Comparison of ENCODE assay signal across 8 cellular contexts in genomic region chr4:139560396-139561084, GRCh38. TPM values are rescaled to one million over a fixed set of nuclear protein-coding genes. Genes with fewer than 3 reads are reported as not detected.
DNase-seq lines count a peak whose midpoint lies in the region; ATAC-seq and TF ChIP-seq lines count a peak whose summit lies in the region.

No MANE protein-coding gene starts in this region.

- no peak for TF ChIP-seq CTCF in Loucy (conservative IDR thresholded peaks at IDR 0.05; ENCODE audit: low read length)
- no peak for TF ChIP-seq CTCF in nephron progenitor cell (IDR thresholded peaks at IDR 0.05)

- H3K4me1 Mint-ChIP-seq in activated naive CD8-positive, alpha-beta T cell treated with anti-CD3 and anti-CD28 coated beads, Interleukin-2, amount 10 ng/mL, durations not matched to agents 7 days and 5 days, result peaks cover 30% of the 10 kb centered on the region
- peaks cover 52% of the 10 kb centered on the region for H3K4me1 Mint-ChIP-seq in nephron progenitor cell

- H3K9ac ChIP-seq in Loucy (ENCODE audit: low read depth, low read length, poor library complexity, severe bottlenecking), result no peak overlapping the region

- DNase-seq in ELF-1 (ENCODE audit: low read depth, low spot score) (peak; percentile 30), nephron progenitor cell (peak; percentile 40), inferior parietal cortex (ENCODE audit: extremely low spot score) (no peak)
- no peak for DNase-seq in activated naive CD8-positive, alpha-beta T cell treated with anti-CD3 and anti-CD28 coated beads, Interleukin-2, amount 10 ng/mL, durations not matched to agents 7 days and 5 days
- DNase-seq in activated effector memory CD4-positive, alpha-beta T cell treated with anti-CD3 and anti-CD28 coated beads, Interleukin-2, amount 50 U/mL, for 16 hours, result no peak

- H3K4me3 Mint-ChIP-seq in activated naive CD8-positive, alpha-beta T cell treated with anti-CD3 and anti-CD28 coated beads, Interleukin-2, amount 10 ng/mL, durations not matched to agents 7 days and 5 days, result peak overlapping the region; percentile 54
- no peak overlapping the region for H3K4me3 Mint-ChIP-seq in nephron progenitor cell

- no peaks in the 10 kb centered on the region for H3K9me3 Mint-ChIP-seq in activated naive CD8-positive, alpha-beta T cell treated with anti-CD3 and anti-CD28 coated beads, Interleukin-2, amount 10 ng/mL, durations not matched to agents 7 days and 5 days
- H3K9me3 Mint-ChIP-seq in nephron progenitor cell, result peaks cover 6% of the 10 kb centered on the region

- ATAC-seq in activated naive CD8-positive, alpha-beta T cell treated with anti-CD3 and anti-CD28 coated beads, Interleukin-2, amount 10 ng/mL, durations not matched to agents 7 days and 5 days (ENCODE audit: low read depth), result peak; percentile 28
- ATAC-seq in GM21723 (IDR thresholded peaks at IDR 0.05; ENCODE audit: unreplicated experiment) (no peak), HG02763 (IDR thresholded peaks at IDR 0.05; ENCODE audit: unreplicated experiment) (no peak)

- H3F3A ChIP-seq in Loucy (ENCODE audit: low read depth), result peaks cover 11% of the 10 kb centered on the region

- H3K9me3 ChIP-seq in Loucy (ENCODE audit: insufficient read depth, low read depth, low read length), result no peaks in the 10 kb centered on the region

- no peaks in the 10 kb centered on the region for H3K27me3 ChIP-seq in Loucy (ENCODE audit: insufficient read depth, low read length, poor library complexity, severe bottlenecking)

- no peaks in the 10 kb centered on the region for H3K9me2 ChIP-seq in Loucy (replicated peaks; ENCODE audit: low read depth, low read length)

- H3K27ac Mint-ChIP-seq in activated naive CD8-positive, alpha-beta T cell treated with anti-CD3 and anti-CD28 coated beads, Interleukin-2, amount 10 ng/mL, durations not matched to agents 7 days and 5 days, result peak overlapping the region; percentile 79
- no peak overlapping the region for H3K27ac Mint-ChIP-seq in nephron progenitor cell

- H3K4me2 ChIP-seq in Loucy (ENCODE audit: low read depth, low read length, poor library complexity, severe bottlenecking), result peak overlapping the region; percentile 38

- H3K36me3 Mint-ChIP-seq in activated naive CD8-positive, alpha-beta T cell treated with anti-CD3 and anti-CD28 coated beads, Interleukin-2, amount 10 ng/mL, durations not matched to agents 7 days and 5 days, result no peaks in the 10 kb centered on the region
- H3K36me3 Mint-ChIP-seq in nephron progenitor cell (ENCODE audit: low read depth), result no peaks in the 10 kb centered on the region

- no peaks in the 10 kb centered on the region for H3K79me2 ChIP-seq in Loucy (ENCODE audit: insufficient read depth, low read length)

- no peaks in the 10 kb centered on the region for H4K20me1 ChIP-seq in Loucy (ENCODE audit: insufficient read depth, low read length, poor library complexity, severe bottlenecking)

- H3K4me3 ChIP-seq in Loucy (ENCODE audit: low read length, poor library complexity, severe bottlenecking), result peak overlapping the region; percentile 3

- POLR2A ChIA-PET in activated naive CD8-positive, alpha-beta T cell treated with anti-CD3 and anti-CD28 coated beads, Interleukin-2, amount 10 ng/mL, durations not matched to agents 7 days and 5 days (lab: Charles Lee), result no interaction called here

- H3K27me3 Mint-ChIP-seq in activated naive CD8-positive, alpha-beta T cell treated with anti-CD3 and anti-CD28 coated beads, Interleukin-2, amount 10 ng/mL, durations not matched to agents 7 days and 5 days, result peaks cover 2% of the 10 kb centered on the region
- peaks cover 25% of the 10 kb centered on the region for H3K27me3 Mint-ChIP-seq in nephron progenitor cell (ENCODE audit: low read depth, poor library complexity)

- peaks cover 44% of the 10 kb centered on the region for H3K4me1 ChIP-seq in Loucy (ENCODE audit: insufficient read depth, low read length, poor library complexity, severe bottlenecking)

- no peaks in the 10 kb centered on the region for H3K36me3 ChIP-seq in Loucy (ENCODE audit: insufficient read depth, low read length)

- H2AFZ ChIP-seq in Loucy (ENCODE audit: low read length), result peak overlapping the region; percentile 64

RNA-seq across cellular contexts. Expression of gene SETD7, which starts 4.5 kb away (rescaled TPM):
- 10 to 100 TPM in 1 of 2 experiments, 1 to 10 TPM in 1; 9.4 to 10.1 TPM for total RNA-seq in activated naive CD8-positive, alpha-beta T cell treated with anti-CD3 and anti-CD28 coated beads, Interleukin-2, amount 10 ng/mL, durations not matched to agents 7 days and 5 days

Comparison
In these comparisons a context has a peak if more than half of its experiments do, and no peak if none do; other contexts are left out.
1. DNase-seq: peak in ELF-1 (single experiment) and nephron progenitor cell (single experiment); none in activated naive CD8-positive, alpha-beta T cell treated with anti-CD3 and anti-CD28 coated beads, Interleukin-2, amount 10 ng/mL, durations not matched to agents 7 days and 5 days (single experiment), activated effector memory CD4-positive, alpha-beta T cell treated with anti-CD3 and anti-CD28 coated beads, Interleukin-2, amount 50 U/mL, for 16 hours (single experiment) and inferior parietal cortex (single experiment).